8 cellular contexts compared by ENCODE assay signal in the genomic region with DNA sequence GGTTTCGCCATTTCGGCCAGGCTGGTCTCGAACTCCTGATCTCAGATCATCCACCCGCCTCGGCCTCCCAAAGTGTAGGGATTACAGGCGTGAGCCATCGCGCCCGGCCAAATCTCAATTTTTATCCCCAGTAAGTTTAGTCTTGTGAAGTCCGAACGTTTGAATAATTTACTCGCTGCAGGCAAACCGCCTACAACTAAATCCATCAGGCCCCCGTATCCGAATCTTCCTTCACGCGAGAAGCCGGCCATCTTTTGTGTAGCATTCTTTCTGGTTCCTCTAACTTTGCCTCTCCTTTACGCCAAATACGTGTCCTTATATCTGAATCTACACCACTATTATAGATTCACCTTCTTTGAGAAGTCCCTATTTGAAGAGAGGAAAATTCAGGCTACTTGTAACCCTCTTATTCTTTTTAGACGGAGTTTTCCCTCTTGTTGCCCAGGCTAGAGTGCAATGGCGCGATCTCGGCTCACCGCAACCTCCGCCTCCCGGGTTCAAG. TPM values are rescaled to one million over a fixed set of nuclear protein-coding genes. Genes with fewer than 3 reads are reported as not detected.
DNase-seq lines count a peak whose midpoint lies in the region; FAIRE-seq and TF ChIP-seq lines count a peak whose summit lies in the region.

No MANE protein-coding gene starts in this region.

- H3K4me1 Mint-ChIP-seq in IgD-negative memory B cell = peaks cover 23 to 35% (median 29%) of the 10 kb centered on the region in 3 donors
- H3K4me1 Mint-ChIP-seq in activated T-helper 2 cell treated with anti-CD3 and anti-CD28 coated beads, Interferon-gamma antibody, Interleukin-2, Interleukin-4, amounts not matched to agents 10 μg/mL and 5 μg/mL and 100 μg/mL, durations not matched to agents 14 hours and 24 hours and 36 hours (ENCODE audit: low read depth) = peaks cover 34% of the 10 kb centered on the region

- H3K27ac ChIP-seq in hepatocyte (peak overlapping the region; percentile 96), small intestine (ENCODE audit: low read depth in 1 of 2, low read length in 1 of 2) (peak overlapping the region; percentile 87 to 88)

- H3K36me3 ChIP-seq in hepatocyte (replicated peaks; ENCODE audit: insufficient read depth, low read depth) (peaks cover 3% of the 10 kb centered on the region), small intestine (ENCODE audit: control insufficient read depth in 2 of 2, insufficient read depth in 2 of 2, low read length in 2 of 2) (peaks cover 3 to 7% of the 10 kb centered on the region in 2 donors)

- no peak for FAIRE-seq in small intestine (lab: Jason Lieb, UNC)

- intact Hi-C loops in activated T-helper 2 cell treated with anti-CD3 and anti-CD28 coated beads, Interferon-gamma antibody, Interleukin-2, Interleukin-4, amounts not matched to agents 10 μg/mL and 5 μg/mL and 100 μg/mL, durations not matched to agents 14 hours and 24 hours and 36 hours (cut with micrococcal nuclease) = loop anchor here (10.0 kb wide), 1 partner anchor 174 kb away; a partner anchor contains a TSS

- no peak for TF ChIP-seq CTCF in hepatocyte (IDR thresholded peaks at IDR 0.05; ENCODE audit: poor library complexity)

- no peaks in the 10 kb centered on the region for H3K27me3 Mint-ChIP-seq in IgD-negative memory B cell
- H3K27me3 Mint-ChIP-seq in activated T-helper 2 cell treated with anti-CD3 and anti-CD28 coated beads, Interferon-gamma antibody, Interleukin-2, Interleukin-4, amounts not matched to agents 10 μg/mL and 5 μg/mL and 100 μg/mL, durations not matched to agents 14 hours and 24 hours and 36 hours (ENCODE audit: low read depth) = no peaks in the 10 kb centered on the region

- peak overlapping the region; percentile 78 for H3K4me2 ChIP-seq in hepatocyte

- peak; percentile 35 for DNase-seq in CD1c-positive myeloid dendritic cell (ENCODE audit: extremely low spot score)
- peak; percentile 16 for DNase-seq in activated T-helper 2 cell treated with anti-CD3 and anti-CD28 coated beads, Interferon-gamma antibody, Interleukin-2, Interleukin-4, amounts not matched to agents 10 μg/mL and 5 μg/mL and 100 μg/mL, durations not matched to agents 14 hours and 24 hours and 36 hours (ENCODE audit: low spot score)
- no peak for DNase-seq in hepatocyte (ENCODE audit: low spot score)
- DNase-seq in small intestine = no peak
- DNase-seq in mesenteric fat pad (ENCODE audit: low spot score) = no peak
- DNase-seq in GOT3 (lab: John Stamatoyannopoulos, UW) = no peak
- no peak for DNase-seq in C1 segment of cervical spinal cord (lab: John Stamatoyannopoulos, UW)

- no peaks in the 10 kb centered on the region for H3K9me3 Mint-ChIP-seq in IgD-negative memory B cell
- H3K9me3 Mint-ChIP-seq in activated T-helper 2 cell treated with anti-CD3 and anti-CD28 coated beads, Interferon-gamma antibody, Interleukin-2, Interleukin-4, amounts not matched to agents 10 μg/mL and 5 μg/mL and 100 μg/mL, durations not matched to agents 14 hours and 24 hours and 36 hours = no peaks in the 10 kb centered on the region

- H3K9me3 ChIP-seq in hepatocyte (ENCODE audit: low read depth) (no peaks in the 10 kb centered on the region), small intestine (ENCODE audit: control insufficient read depth, low read depth) (no peaks in the 10 kb centered on the region)

- H3K27ac Mint-ChIP-seq in IgD-negative memory B cell = peak overlapping the region; percentile 89 to 99 (median 95)
- H3K27ac Mint-ChIP-seq in activated T-helper 2 cell treated with anti-CD3 and anti-CD28 coated beads, Interferon-gamma antibody, Interleukin-2, Interleukin-4, amounts not matched to agents 10 μg/mL and 5 μg/mL and 100 μg/mL, durations not matched to agents 14 hours and 24 hours and 36 hours = peak overlapping the region; percentile 97

- H3K4me3 Mint-ChIP-seq in IgD-negative memory B cell = peak overlapping the region; percentile 86 to 99 (median 97)
- H3K4me3 Mint-ChIP-seq in activated T-helper 2 cell treated with anti-CD3 and anti-CD28 coated beads, Interferon-gamma antibody, Interleukin-2, Interleukin-4, amounts not matched to agents 10 μg/mL and 5 μg/mL and 100 μg/mL, durations not matched to agents 14 hours and 24 hours and 36 hours (ENCODE audit: low read depth) = peak overlapping the region; percentile 94

- peaks cover 50% of the 10 kb centered on the region for H3K79me2 ChIP-seq in hepatocyte

- WGBS in hepatocyte (ENCODE audit: low lambda C conversion rate, missing lambda C conversion rate) = 37% methylated on average over 27 of the region's 27 CpGs
- WGBS in small intestine, 3 donors = 18 to 38% (median 34%) methylated on average over 27 of the region's 27 CpGs

- H4K20me1 ChIP-seq in hepatocyte (ENCODE audit: insufficient read depth, poor library complexity, severe bottlenecking) = no peaks in the 10 kb centered on the region

- H3K27me3 ChIP-seq in hepatocyte (no peaks in the 10 kb centered on the region), small intestine (ENCODE audit: control insufficient read depth in 2 of 2, insufficient read depth in 2 of 2, low read length in 2 of 2) (no peaks in the 10 kb centered on the region)

- peaks cover 16% of the 10 kb centered on the region for H3K4me1 ChIP-seq in hepatocyte (ENCODE audit: insufficient read depth)
- peaks cover 0 to 2% of the 10 kb centered on the region in 2 donors for H3K4me1 ChIP-seq in small intestine (ENCODE audit: control insufficient read depth in 2 of 2, insufficient read depth in 1 of 2, low read depth in 1 of 2, low read length in 1 of 2)

- no peaks in the 10 kb centered on the region for H3K9me2 ChIP-seq in hepatocyte (replicated peaks; ENCODE audit: insufficient read depth)

- peaks cover 3% of the 10 kb centered on the region for H3K36me3 Mint-ChIP-seq in IgD-negative memory B cell
- peaks cover 55% of the 10 kb centered on the region for H3K36me3 Mint-ChIP-seq in activated T-helper 2 cell treated with anti-CD3 and anti-CD28 coated beads, Interferon-gamma antibody, Interleukin-2, Interleukin-4, amounts not matched to agents 10 μg/mL and 5 μg/mL and 100 μg/mL, durations not matched to agents 14 hours and 24 hours and 36 hours (ENCODE audit: low read depth)

- peak overlapping the region; percentile 42 for H3K4me3 ChIP-seq in hepatocyte
- H3K4me3 ChIP-seq in small intestine (ENCODE audit: low read depth in 1 of 2, low read length in 2 of 2) = peak overlapping the region; percentile 40 to 95

- peak overlapping the region; percentile 62 for H2AFZ ChIP-seq in hepatocyte

RNA-seq across cellular contexts. Expression of a gene that starts 0.6 kb away (rescaled TPM):
- 344 TPM for polyA plus RNA-seq in IgD-negative memory B cell
- 462 and 480 TPM in 2 replicates for total RNA-seq in activated T-helper 2 cell treated with anti-CD3 and anti-CD28 coated beads, Interferon-gamma antibody, Interleukin-2, Interleukin-4, amounts not matched to agents 10 μg/mL and 5 μg/mL and 100 μg/mL, durations not matched to agents 14 hours and 24 hours and 36 hours
- total RNA-seq in hepatocyte = 365 and 421 TPM in 2 replicates
- polyA plus RNA-seq in hepatocyte = 172 and 199 TPM in 2 replicates
- polyA plus RNA-seq in small intestine = 100 to 1,000 TPM; 176 to 381 (median 266) TPM
- total RNA-seq in mesenteric fat pad = 258 TPM

RNA-seq across cellular contexts. Expression of a gene that starts 4.5 kb away (rescaled TPM):
- polyA plus RNA-seq in IgD-negative memory B cell (11.3 TPM), hepatocyte (29.9 and 33.2 TPM in 2 replicates), small intestine (10 to 100 TPM; 15.4 to 21.7 (median 19.6) TPM)
- total RNA-seq in activated T-helper 2 cell treated with anti-CD3 and anti-CD28 coated beads, Interferon-gamma antibody, Interleukin-2, Interleukin-4, amounts not matched to agents 10 μg/mL and 5 μg/mL and 100 μg/mL, durations not matched to agents 14 hours and 24 hours and 36 hours = 24.7 and 27.3 TPM in 2 replicates
- total RNA-seq in hepatocyte (28.5 and 30.4 TPM in 2 replicates), mesenteric fat pad (15.6 TPM)

RNA-seq across cellular contexts. Expression of a gene that starts 25.5 kb away (rescaled TPM):
- not detected for polyA plus RNA-seq in IgD-negative memory B cell
- 0.28 and 0.32 TPM in 2 replicates for total RNA-seq in activated T-helper 2 cell treated with anti-CD3 and anti-CD28 coated beads, Interferon-gamma antibody, Interleukin-2, Interleukin-4, amounts not matched to agents 10 μg/mL and 5 μg/mL and 100 μg/mL, durations not matched to agents 14 hours and 24 hours and 36 hours
- total RNA-seq in hepatocyte = not detected in 2 replicates
- polyA plus RNA-seq in hepatocyte = 0.29 TPM in 1 of 2 replicates, not detected in the other
- not detected for polyA plus RNA-seq in small intestine
- not detected for total RNA-seq in mesenteric fat pad

RNA-seq across cellular contexts. Expression of a gene that starts 40.9 kb away (rescaled TPM):
- polyA plus RNA-seq in IgD-negative memory B cell (0.51 TPM), hepatocyte (31.5 and 40.0 TPM in 2 replicates), small intestine (10 to 100 TPM in 1 of 3 donors, 1 to 10 TPM in 2; 2.9 to 12.3 (median 6.8) TPM)
- 24.2 and 25.5 TPM in 2 replicates for total RNA-seq in activated T-helper 2 cell treated with anti-CD3 and anti-CD28 coated beads, Interferon-gamma antibody, Interleukin-2, Interleukin-4, amounts not matched to agents 10 μg/mL and 5 μg/mL and 100 μg/mL, durations not matched to agents 14 hours and 24 hours and 36 hours
- total RNA-seq in hepatocyte (20.2 and 20.4 TPM in 2 replicates), mesenteric fat pad (4.3 TPM)

RNA-seq across cellular contexts. Expression of a gene that starts 57.5 kb away (rescaled TPM):
- polyA plus RNA-seq in IgD-negative memory B cell = 4.7 TPM
- total RNA-seq in activated T-helper 2 cell treated with anti-CD3 and anti-CD28 coated beads, Interferon-gamma antibody, Interleukin-2, Interleukin-4, amounts not matched to agents 10 μg/mL and 5 μg/mL and 100 μg/mL, durations not matched to agents 14 hours and 24 hours and 36 hours = 22.7 and 29.1 TPM in 2 replicates
- 20.3 and 26.1 TPM in 2 replicates for total RNA-seq in hepatocyte
- polyA plus RNA-seq in hepatocyte = 11.7 and 15.0 TPM in 2 replicates
- polyA plus RNA-seq in small intestine = 10 to 100 TPM in 2 of 3 donors, 1 to 10 TPM in 1; 8.4 to 16.4 (median 10.3) TPM
- total RNA-seq in mesenteric fat pad = 44.7 TPM

Comparison
In these comparisons a context has a peak if more than half of its experiments do, and no peak if none do; other contexts are left out.
1. DNase-seq: peak in CD1c-positive myeloid dendritic cell (single experiment) and activated T-helper 2 cell treated with anti-CD3 and anti-CD28 coated beads, Interferon-gamma antibody, Interleukin-2, Interleukin-4, amounts not matched to agents 10 μg/mL and 5 μg/mL and 100 μg/mL, durations not matched to agents 14 hours and 24 hours and 36 hours (single experiment); none in hepatocyte (single experiment), small intestine (single experiment), mesenteric fat pad (single experiment), GOT3 (single experiment) and C1 segment of cervical spinal cord (0 of 14).